8 cellular contexts compared by ENCODE assay signal in genomic region chrX:57286507-57287251, GRCh38. TPM values are rescaled to one million over a fixed set of nuclear protein-coding genes. Genes with fewer than 3 reads are reported as not detected.
A peak's percentile ranks its signal among the peaks of the same experiment; 100 is the strongest.
DNase-seq lines count a peak whose midpoint lies in the region; ATAC-seq, FAIRE-seq and TF ChIP-seq lines count a peak whose summit lies in the region.

FAAH2 (plus strand) TSS chrX:57286706; CDS start chrX:57286826, 120 bp downstream.

- peaks cover 32% of the 10 kb centered on the region for H3F3A ChIP-seq in MM.1S (ENCODE audit: insufficient read depth, low read length)

- TF ChIP-seq POLR2A in GM12891 (IDR thresholded peaks at IDR 0.05; ENCODE audit: low read depth, low read length): no peak

- H3K27ac ChIP-seq in MM.1S (ENCODE audit: low read length) (peak within 1 kb of the TSS; percentile 99), VCaP (peak within 1 kb of the TSS; percentile 87)

- peak within 1 kb of the TSS; percentile 52 for H2AFZ ChIP-seq in MM.1S (ENCODE audit: low read length)

- DNase-seq in GM12891 (ENCODE audit: insufficient read length, low spot score) (peak; percentile 8), HAP-1 (ENCODE audit: low spot score in 2 of 2) (peak in 1 of 2 experiments; percentile 48), MM.1S (peak; percentile 96), cortex of kidney (lab: John Stamatoyannopoulos, UW) (peak; percentile 2), ureter (ENCODE audit: low spot score) (peak; percentile 58), osteocyte (ENCODE audit: extremely low spot score, unreplicated experiment) (no peak)
- DNase-seq in natural killer cell treated with Interleukin-12 subunit alpha and Interleukin-12 subunit beta and Interleukin-15 and Interleukin-18, amount 100 ng/mL, for 72 hours (ENCODE audit: low spot score): no peak

- no peaks in the 10 kb centered on the region for H4K20me1 ChIP-seq in MM.1S (ENCODE audit: insufficient read depth, low read length)

- in situ Hi-C loops in HAP-1 (cut with MboI; ENCODE audit: low sequenced_read_pairs): no loop called here

- no peaks in the 10 kb centered on the region for H3K4me1 ChIP-seq in HAP-1
- H3K4me1 ChIP-seq in MM.1S (ENCODE audit: low read length): peaks cover 30% of the 10 kb centered on the region

- H3K27ac Mint-ChIP-seq in natural killer cell treated with Interleukin-12 subunit alpha and Interleukin-12 subunit beta and Interleukin-15 and Interleukin-18, amount 100 ng/mL, for 72 hours: peak within 1 kb of the TSS in 1 of 2 donors; percentile 12
- no peak within 1 kb of the TSS for H3K27ac Mint-ChIP-seq in osteocyte (ENCODE audit: unreplicated experiment)

- peaks cover 9 to 18% of the 10 kb centered on the region in 2 donors for H3K27me3 Mint-ChIP-seq in natural killer cell treated with Interleukin-12 subunit alpha and Interleukin-12 subunit beta and Interleukin-15 and Interleukin-18, amount 100 ng/mL, for 72 hours
- no peaks in the 10 kb centered on the region for H3K27me3 Mint-ChIP-seq in osteocyte (ENCODE audit: unreplicated experiment)

- FAIRE-seq in GM12891 (lab: Jason Lieb, UNC): no peak

- TF ChIP-seq CTCF in MM.1S (IDR thresholded peaks at IDR 0.05; ENCODE audit: low read length): peak; percentile 17
- peak; percentile 26 for TF ChIP-seq CTCF in VCaP (conservative IDR thresholded peaks at IDR 0.05)
- no peak for TF ChIP-seq CTCF in osteocyte (IDR thresholded peaks at IDR 0.05)

- peaks cover 34% of the 10 kb centered on the region for H3K79me2 ChIP-seq in MM.1S (ENCODE audit: low read length)

- H3K4me2 ChIP-seq in MM.1S (ENCODE audit: low read depth, low read length): peak within 1 kb of the TSS; percentile 40

- peak within 1 kb of the TSS; percentile 95 for H3K9ac ChIP-seq in MM.1S (ENCODE audit: low read length)

- no peaks in the 10 kb centered on the region for H3K9me3 ChIP-seq in HAP-1
- H3K9me3 ChIP-seq in MM.1S (replicated peaks; ENCODE audit: insufficient read depth, low read length): no peaks in the 10 kb centered on the region

- H3K4me1 Mint-ChIP-seq in natural killer cell treated with Interleukin-12 subunit alpha and Interleukin-12 subunit beta and Interleukin-15 and Interleukin-18, amount 100 ng/mL, for 72 hours (ENCODE audit: low read depth in 2 of 2): peaks cover 4 to 5% of the 10 kb centered on the region in 2 donors
- no peaks in the 10 kb centered on the region for H3K4me1 Mint-ChIP-seq in osteocyte (ENCODE audit: unreplicated experiment)

- H3K36me3 ChIP-seq in HAP-1 (replicated peaks): no peaks in the 10 kb centered on the region
- H3K36me3 ChIP-seq in MM.1S (replicated peaks; ENCODE audit: insufficient read depth, low read length): no peaks in the 10 kb centered on the region; the same call in 1 of the 2 replicates

- peak within 1 kb of the TSS; percentile 14 for H3K4me3 Mint-ChIP-seq in natural killer cell treated with Interleukin-12 subunit alpha and Interleukin-12 subunit beta and Interleukin-15 and Interleukin-18, amount 100 ng/mL, for 72 hours
- H3K4me3 Mint-ChIP-seq in osteocyte (ENCODE audit: unreplicated experiment): no peak within 1 kb of the TSS

- peak in 1 of 2 donors; percentile 15 for ATAC-seq in natural killer cell treated with Interleukin-12 subunit alpha and Interleukin-12 subunit beta and Interleukin-15 and Interleukin-18, amount 100 ng/mL, for 72 hours

- no peaks in the 10 kb centered on the region for H3K9me3 Mint-ChIP-seq in natural killer cell treated with Interleukin-12 subunit alpha and Interleukin-12 subunit beta and Interleukin-15 and Interleukin-18, amount 100 ng/mL, for 72 hours
- peaks cover 48% of the 10 kb centered on the region for H3K9me3 Mint-ChIP-seq in osteocyte (ENCODE audit: unreplicated experiment)

- H3K4me3 ChIP-seq in HAP-1 (peak within 1 kb of the TSS; percentile 25), MM.1S (ENCODE audit: low read length) (peak within 1 kb of the TSS; percentile 66)

- no peaks in the 10 kb centered on the region for H3K36me3 Mint-ChIP-seq in natural killer cell treated with Interleukin-12 subunit alpha and Interleukin-12 subunit beta and Interleukin-15 and Interleukin-18, amount 100 ng/mL, for 72 hours
- no peaks in the 10 kb centered on the region for H3K36me3 Mint-ChIP-seq in osteocyte (ENCODE audit: unreplicated experiment)

- no peaks in the 10 kb centered on the region for H3K27me3 ChIP-seq in HAP-1 (ENCODE audit: low read depth)
- no peaks in the 10 kb centered on the region for H3K27me3 ChIP-seq in MM.1S (replicated peaks; ENCODE audit: insufficient read depth, low read length)

- H3K9me2 ChIP-seq in MM.1S (replicated peaks; ENCODE audit: insufficient read depth, low read length): no peaks in the 10 kb centered on the region

TF ChIP-seq in GM12891, 5 proteins besides CTCF, POLR2A, EP300 and RAD21:
- TF ChIP-seq SPI1 (IDR thresholded peaks at IDR 0.05; ENCODE audit: low read depth, low read length): no peak
- peak; percentile 12; the same call in 1 of the 2 replicates for TF ChIP-seq TAF1 (IDR thresholded peaks at IDR 0.05; ENCODE audit: low read depth, low read length)

RNA-seq across cellular contexts. Expression of gene FAAH2, which starts in this region (rescaled TPM):
- 2.7 TPM for polyA plus RNA-seq in GM12891 (2012; ENCODE audit: low read depth, missing spikeins)
- 1 to 10 TPM in 1 of 2 donors, under 1 TPM in 1; 0.14 to 1.1 TPM for total RNA-seq in natural killer cell treated with Interleukin-12 subunit alpha and Interleukin-12 subunit beta and Interleukin-15 and Interleukin-18, amount 100 ng/mL, for 72 hours
- 9.1 TPM for total RNA-seq in ureter
- total RNA-seq in osteocyte: 0.30 and 0.81 TPM in 2 replicates

Comparison
In these comparisons a context has a peak if more than half of its experiments do, and no peak if none do; other contexts are left out.
1. DNase-seq: peak in GM12891 (single experiment), MM.1S (single experiment), cortex of kidney (single experiment) and ureter (single experiment); none in natural killer cell treated with Interleukin-12 subunit alpha and Interleukin-12 subunit beta and Interleukin-15 and Interleukin-18, amount 100 ng/mL, for 72 hours (single experiment) and osteocyte (single experiment).